ENCODE assay signal across 20 cellular contexts in the genomic region with DNA sequence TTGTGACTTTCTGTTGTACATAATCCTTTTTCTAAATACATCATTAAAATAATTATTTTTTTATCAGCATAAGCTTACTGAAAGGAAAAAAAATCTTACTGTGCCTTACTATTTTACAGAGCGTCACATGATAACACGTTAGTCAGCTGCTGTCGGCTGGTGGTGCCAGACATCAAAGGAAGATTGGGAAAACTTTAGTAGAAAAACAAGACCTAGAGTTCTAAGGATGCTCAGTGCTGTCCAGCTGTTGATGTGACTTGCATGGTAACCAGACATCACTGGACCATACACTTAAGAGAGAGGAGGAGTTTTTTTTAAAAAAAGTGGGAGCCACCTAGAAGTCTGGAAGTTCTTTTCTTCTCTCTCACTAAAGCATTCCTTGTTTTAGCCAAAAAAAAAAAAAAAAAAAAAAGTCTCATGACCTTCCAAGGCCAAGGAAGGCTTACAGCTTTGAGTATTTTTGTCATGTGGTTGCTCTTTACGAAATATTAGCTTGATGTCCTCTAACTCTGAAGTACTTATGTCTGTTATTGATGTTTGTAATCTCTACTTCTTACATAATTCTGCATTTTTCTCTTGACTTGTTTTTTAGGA. TPM values are rescaled to one million over a fixed set of nuclear protein-coding genes. Genes with fewer than 3 reads are reported as not detected.
DNase-seq lines count a peak whose midpoint lies in the region; ATAC-seq, FAIRE-seq and TF ChIP-seq lines count a peak whose summit lies in the region.
"Had no signal": no experiment of that assay in that cellular context is flagged by ENCODE, and none has a peak within 500 bp of the region (broad histone marks: within the 10 kb centered on the region; RNA-seq: fewer than 3 reads in every experiment).

No MANE protein-coding gene starts in this region.

- H3K4me1 Mint-ChIP-seq in WTC11, result peaks cover 45% of the 10 kb centered on the region

- no peak overlapping the region for H3K27ac ChIP-seq in small intestine (ENCODE audit: low read depth in 1 of 2, low read length in 1 of 2)
- H3K27ac ChIP-seq: A549, WERI-Rb-1 had no signal

- no peak overlapping the region for H3K4me3 Mint-ChIP-seq in WTC11
- H3K4me3 Mint-ChIP-seq: CD8-positive, alpha-beta memory T cell; mesothelial cell of epicardium had no signal

- ATAC-seq in WTC11 (no peak), sciatic nerve (peak; percentile 58)
- ATAC-seq: A549 had no signal

- TF ChIP-seq CTCF in WTC11 (IDR thresholded peaks at IDR 0.05) (no peak), fibroblast of the aortic adventitia (IDR thresholded peaks at IDR 0.05; ENCODE audit: insufficient read depth, low read length) (no peak)

- peaks cover 17% of the 10 kb centered on the region for H3K9me3 Mint-ChIP-seq in WTC11
- H3K9me3 Mint-ChIP-seq: mesothelial cell of epicardium had no signal

- WGBS in small intestine, 3 donors, result 65 to 70% (median 68%) methylated on average over 4 of the region's 4 CpGs

- CTCF ChIA-PET in WTC11 (lab: Charles Lee), result interaction anchor here (0.7 to 1.1 kb wide), 3 partner anchors 30 to 1357 kb away, joined by 3 to 5 read pairs (median 5); no protein-coding TSS in a partner anchor

- H3K36me3 ChIP-seq in small intestine (ENCODE audit: control insufficient read depth in 2 of 2, insufficient read depth in 2 of 2, low read length in 2 of 2), result no peaks in the 10 kb centered on the region
- H3K36me3 ChIP-seq: upper lobe of left lung, WERI-Rb-1 had no signal

- DNase-seq in AG20443 (ENCODE audit: low spot score), result peak; percentile 30
- DNase-seq in WTC11 (ENCODE audit: low spot score), result no peak
- peak; percentile 72 for DNase-seq in fibroblast of the aortic adventitia (ENCODE audit: low read depth)
- DNase-seq in sciatic nerve (ENCODE audit: low spot score), result no peak
- no peak for DNase-seq in HTR-8/SVneo (ENCODE audit: insufficient read length, low spot score)
- DNase-seq in effector CD8-positive, alpha-beta T cell (lab: John Stamatoyannopoulos, UW), result no peak
- DNase-seq in small intestine, result no peak
- no peak for DNase-seq in NCI-H82 (lab: John Stamatoyannopoulos, UW)
- DNase-seq: activated CD8-positive, alpha-beta memory T cell treated with anti-CD3 and anti-CD28 coated beads for 24 hours; CD8-positive, alpha-beta memory T cell; DND-41; islet precursor cell; NCI-H1436; NCI-H345; T-helper 1 cell; upper lobe of left lung; WERI-Rb-1 had no signal

- H3K4me1 ChIP-seq in small intestine (ENCODE audit: control insufficient read depth in 2 of 2, insufficient read depth in 1 of 2, low read depth in 1 of 2, low read length in 1 of 2), result no peaks in the 10 kb centered on the region

- POLR2A ChIA-PET in WTC11 (lab: Charles Lee), result interaction anchor here (0.7 kb wide), 1 partner anchor 123 kb away, joined by 4 read pairs; no protein-coding TSS in a partner anchor

- H3K36me3 Mint-ChIP-seq in WTC11, result peaks cover 21% of the 10 kb centered on the region
- H3K36me3 Mint-ChIP-seq: CD8-positive, alpha-beta memory T cell had no signal

- intact Hi-C loops in sciatic nerve (cut with DNase I), result no loop called here

- FAIRE-seq in HTR-8/SVneo (lab: Jason Lieb, UNC) (no peak), small intestine (lab: Jason Lieb, UNC) (no peak)
- FAIRE-seq: A549 had no signal

- H3K27ac Mint-ChIP-seq in WTC11, result peak overlapping the region; percentile 82
- H3K27ac Mint-ChIP-seq: CD8-positive, alpha-beta memory T cell; mesothelial cell of epicardium had no signal

- peaks cover 0 to 5% of the 10 kb centered on the region in 2 donors for H3K27me3 ChIP-seq in small intestine (ENCODE audit: control insufficient read depth in 2 of 2, insufficient read depth in 2 of 2, low read length in 2 of 2)
- H3K27me3 ChIP-seq: upper lobe of left lung had no signal

- peaks cover 3% of the 10 kb centered on the region; the same call in 1 of the 2 replicates for H3K27me3 Mint-ChIP-seq in WTC11 (ENCODE audit: low read depth)

- no peak overlapping the region for H3K4me3 ChIP-seq in fibroblast of the aortic adventitia (ENCODE audit: low read depth, low read length)
- no peak overlapping the region for H3K4me3 ChIP-seq in small intestine (ENCODE audit: low read depth in 1 of 2, low read length in 2 of 2)
- H3K4me3 ChIP-seq: A549, skin epidermis, upper lobe of left lung had no signal

- no peaks in the 10 kb centered on the region for H3K9me3 ChIP-seq in small intestine (ENCODE audit: control insufficient read depth, low read depth)
- H3K9me3 ChIP-seq: A549, upper lobe of left lung had no signal

TF ChIP-seq in WTC11, 78 proteins besides CTCF, POLR2A, EP300 and RAD21 (continues in another document):
- TF ChIP-seq CREB1 (CRISPR knock-in tag; IDR thresholded peaks at IDR 0.05) (no peak), CDX4 (CRISPR knock-in tag; IDR thresholded peaks at IDR 0.05; ENCODE audit: borderline replicate concordance) (no peak), RELA (CRISPR knock-in tag; IDR thresholded peaks at IDR 0.05; ENCODE audit: borderline replicate concordance) (no peak), MYBL2 (CRISPR knock-in tag; IDR thresholded peaks at IDR 0.05) (no peak), ZNF232 (CRISPR knock-in tag; IDR thresholded peaks at IDR 0.05) (no peak), CREM (CRISPR knock-in tag; IDR thresholded peaks at IDR 0.05) (no peak), NR2C2 (CRISPR knock-in tag; IDR thresholded peaks at IDR 0.05) (no peak), ZNF121 (CRISPR knock-in tag; IDR thresholded peaks at IDR 0.05) (no peak), NR1H2 (CRISPR knock-in tag; IDR thresholded peaks at IDR 0.05) (no peak)
- TF ChIP-seq, protein P1, sequence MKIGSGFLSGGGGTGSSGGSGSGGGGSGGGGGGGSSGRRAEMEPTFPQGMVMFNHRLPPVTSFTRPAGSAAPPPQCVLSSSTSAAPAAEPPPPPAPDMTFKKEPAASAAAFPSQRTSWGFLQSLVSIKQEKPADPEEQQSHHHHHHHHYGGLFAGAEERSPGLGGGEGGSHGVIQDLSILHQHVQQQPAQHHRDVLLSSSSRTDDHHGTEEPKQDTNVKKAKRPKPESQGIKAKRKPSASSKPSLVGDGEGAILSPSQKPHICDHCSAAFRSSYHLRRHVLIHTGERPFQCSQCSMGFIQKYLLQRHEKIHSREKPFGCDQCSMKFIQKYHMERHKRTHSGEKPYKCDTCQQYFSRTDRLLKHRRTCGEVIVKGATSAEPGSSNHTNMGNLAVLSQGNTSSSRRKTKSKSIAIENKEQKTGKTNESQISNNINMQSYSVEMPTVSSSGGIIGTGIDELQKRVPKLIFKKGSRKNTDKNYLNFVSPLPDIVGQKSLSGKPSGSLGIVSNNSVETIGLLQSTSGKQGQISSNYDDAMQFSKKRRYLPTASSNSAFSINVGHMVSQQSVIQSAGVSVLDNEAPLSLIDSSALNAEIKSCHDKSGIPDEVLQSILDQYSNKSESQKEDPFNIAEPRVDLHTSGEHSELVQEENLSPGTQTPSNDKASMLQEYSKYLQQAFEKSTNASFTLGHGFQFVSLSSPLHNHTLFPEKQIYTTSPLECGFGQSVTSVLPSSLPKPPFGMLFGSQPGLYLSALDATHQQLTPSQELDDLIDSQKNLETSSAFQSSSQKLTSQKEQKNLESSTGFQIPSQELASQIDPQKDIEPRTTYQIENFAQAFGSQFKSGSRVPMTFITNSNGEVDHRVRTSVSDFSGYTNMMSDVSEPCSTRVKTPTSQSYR (CRISPR knock-in tag; IDR thresholded peaks at IDR 0.05), result no peak
- TF ChIP-seq, protein P2, sequence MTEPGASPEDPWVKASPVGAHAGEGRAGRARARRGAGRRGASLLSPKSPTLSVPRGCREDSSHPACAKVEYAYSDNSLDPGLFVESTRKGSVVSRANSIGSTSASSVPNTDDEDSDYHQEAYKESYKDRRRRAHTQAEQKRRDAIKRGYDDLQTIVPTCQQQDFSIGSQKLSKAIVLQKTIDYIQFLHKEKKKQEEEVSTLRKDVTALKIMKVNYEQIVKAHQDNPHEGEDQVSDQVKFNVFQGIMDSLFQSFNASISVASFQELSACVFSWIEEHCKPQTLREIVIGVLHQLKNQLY (CRISPR knock-in tag; IDR thresholded peaks at IDR 0.05), result no peak
- TF ChIP-seq, protein P3, sequence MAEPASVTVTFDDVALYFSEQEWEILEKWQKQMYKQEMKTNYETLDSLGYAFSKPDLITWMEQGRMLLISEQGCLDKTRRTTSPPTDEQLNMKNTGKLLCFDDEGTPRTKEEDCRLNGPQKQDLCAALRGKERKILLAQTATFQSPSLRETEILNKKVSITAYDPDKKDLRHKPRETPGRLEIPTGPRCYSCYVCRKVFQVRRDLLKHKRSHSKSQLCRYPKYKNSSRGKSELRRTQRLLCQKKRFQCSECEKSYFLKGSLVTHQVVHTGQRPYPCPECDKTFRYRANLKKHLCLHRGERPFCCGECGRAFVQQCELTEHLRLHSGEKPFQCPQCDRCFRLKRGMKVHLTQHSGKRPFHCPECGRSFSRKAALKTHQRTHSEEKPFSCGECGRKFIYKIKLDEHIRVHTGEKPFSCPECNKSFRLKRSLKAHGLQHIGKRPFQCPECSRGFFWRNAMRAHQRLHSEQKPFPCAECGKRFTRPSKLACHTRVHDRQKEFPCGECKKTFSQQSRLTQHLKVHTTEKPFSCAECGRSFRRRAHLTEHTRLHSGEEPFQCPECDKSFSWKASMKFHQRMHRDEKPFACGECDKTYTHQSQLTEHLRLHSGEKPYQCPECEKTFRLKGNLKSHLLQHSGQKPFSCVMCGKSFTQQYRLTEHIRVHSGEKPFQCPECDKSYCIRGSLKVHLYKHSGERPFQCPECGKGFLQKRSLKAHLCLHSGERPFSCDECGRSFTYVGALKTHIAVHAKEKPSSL (CRISPR knock-in tag; conservative IDR thresholded peaks at IDR 0.05), result no peak

RNA-seq across cellular contexts. Expression of gene RASSF8, which starts 4.5 kb away (rescaled TPM):
- total RNA-seq in WTC11 (2021) (40.2 to 48.6 TPM (median 42.3 TPM) in 3 replicates), fibroblast of the aortic adventitia (ENCODE audit: low replicate concordance) (85.8 and 128 TPM in 2 replicates), sciatic nerve (132 TPM)
- polyA plus RNA-seq in small intestine, result 1 to 10 TPM in 2 of 3 donors, under 1 TPM in 1; 0.22 to 3.8 (median 1.4) TPM
- polyA plus RNA-seq: CD8-positive, alpha-beta memory T cell had no signal

Comparison
In these comparisons a context has a peak if more than half of its experiments do, and no peak if none do; other contexts are left out.
1. DNase-seq: peak in AG20443 (single experiment) and fibroblast of the aortic adventitia (single experiment); none in WTC11 (single experiment), sciatic nerve (single experiment), HTR-8/SVneo (single experiment), effector CD8-positive, alpha-beta T cell (single experiment), small intestine (single experiment) and NCI-H82 (single experiment).